1 cellular context compared by ENCODE assay signal in the genomic region with DNA sequence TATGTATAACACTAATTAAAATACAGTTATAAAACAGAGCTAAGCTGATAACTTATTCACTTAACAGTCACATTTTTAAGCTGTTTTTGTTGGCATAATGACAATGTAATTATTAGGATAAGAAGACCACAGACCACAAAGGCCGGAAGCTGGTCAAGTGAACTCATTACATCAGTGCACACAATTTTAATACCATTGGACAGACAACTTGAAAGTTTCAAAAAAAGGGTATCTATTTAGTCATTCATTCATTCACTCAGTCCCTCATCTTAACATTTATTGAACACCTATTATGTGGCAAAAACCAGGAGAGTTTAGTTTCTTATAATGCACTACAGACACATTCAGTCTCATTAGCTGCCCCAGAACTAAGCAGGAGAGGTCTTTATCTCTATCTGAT.
TF ChIP-seq lines count a peak whose summit lies in the region.

No MANE protein-coding gene starts in this region.

TF ChIP-seq in GM12878, 131 proteins besides CTCF, POLR2A, EP300 and RAD21 (continues in another document):
- TF ChIP-seq IRF5 (IDR thresholded peaks at IDR 0.05; ENCODE audit: borderline replicate concordance) = no peak
- no peak for TF ChIP-seq EGR1 (IDR thresholded peaks at IDR 0.05; ENCODE audit: borderline replicate concordance in 1 of 2, low read depth in 2 of 2, low read length in 2 of 2)
- no peak for TF ChIP-seq GABPA (IDR thresholded peaks at IDR 0.05; ENCODE audit: low read depth)
- no peak for TF ChIP-seq IRF4 (IDR thresholded peaks at IDR 0.05; ENCODE audit: low read depth, low read length)
- no peak for TF ChIP-seq BMI1 (IDR thresholded peaks at IDR 0.05; ENCODE audit: borderline replicate concordance)
- no peak for TF ChIP-seq ZNF622 (IDR thresholded peaks at IDR 0.05)
- no peak for TF ChIP-seq NR2C2 (IDR thresholded peaks at IDR 0.05; ENCODE audit: borderline replicate concordance, control insufficient read depth, insufficient read length, low read depth)
- TF ChIP-seq WRNIP1 (IDR thresholded peaks at IDR 0.05; ENCODE audit: borderline replicate concordance, low read depth, low read length) = no peak
- TF ChIP-seq YBX1 (IDR thresholded peaks at IDR 0.05) = no peak
- no peak for TF ChIP-seq MEF2A (IDR thresholded peaks at IDR 0.05; ENCODE audit: insufficient read depth, low read depth, low read length)
- TF ChIP-seq, protein P1, sequence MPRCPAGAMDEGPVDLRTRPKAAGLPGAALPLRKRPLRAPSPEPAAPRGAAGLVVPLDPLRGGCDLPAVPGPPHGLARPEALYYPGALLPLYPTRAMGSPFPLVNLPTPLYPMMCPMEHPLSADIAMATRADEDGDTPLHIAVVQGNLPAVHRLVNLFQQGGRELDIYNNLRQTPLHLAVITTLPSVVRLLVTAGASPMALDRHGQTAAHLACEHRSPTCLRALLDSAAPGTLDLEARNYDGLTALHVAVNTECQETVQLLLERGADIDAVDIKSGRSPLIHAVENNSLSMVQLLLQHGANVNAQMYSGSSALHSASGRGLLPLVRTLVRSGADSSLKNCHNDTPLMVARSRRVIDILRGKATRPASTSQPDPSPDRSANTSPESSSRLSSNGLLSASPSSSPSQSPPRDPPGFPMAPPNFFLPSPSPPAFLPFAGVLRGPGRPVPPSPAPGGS (IDR thresholded peaks at IDR 0.05; ENCODE audit: borderline replicate concordance, insufficient read depth, low read depth, low read length, poor library complexity, severe bottlenecking) = no peak
- TF ChIP-seq, protein P2, sequence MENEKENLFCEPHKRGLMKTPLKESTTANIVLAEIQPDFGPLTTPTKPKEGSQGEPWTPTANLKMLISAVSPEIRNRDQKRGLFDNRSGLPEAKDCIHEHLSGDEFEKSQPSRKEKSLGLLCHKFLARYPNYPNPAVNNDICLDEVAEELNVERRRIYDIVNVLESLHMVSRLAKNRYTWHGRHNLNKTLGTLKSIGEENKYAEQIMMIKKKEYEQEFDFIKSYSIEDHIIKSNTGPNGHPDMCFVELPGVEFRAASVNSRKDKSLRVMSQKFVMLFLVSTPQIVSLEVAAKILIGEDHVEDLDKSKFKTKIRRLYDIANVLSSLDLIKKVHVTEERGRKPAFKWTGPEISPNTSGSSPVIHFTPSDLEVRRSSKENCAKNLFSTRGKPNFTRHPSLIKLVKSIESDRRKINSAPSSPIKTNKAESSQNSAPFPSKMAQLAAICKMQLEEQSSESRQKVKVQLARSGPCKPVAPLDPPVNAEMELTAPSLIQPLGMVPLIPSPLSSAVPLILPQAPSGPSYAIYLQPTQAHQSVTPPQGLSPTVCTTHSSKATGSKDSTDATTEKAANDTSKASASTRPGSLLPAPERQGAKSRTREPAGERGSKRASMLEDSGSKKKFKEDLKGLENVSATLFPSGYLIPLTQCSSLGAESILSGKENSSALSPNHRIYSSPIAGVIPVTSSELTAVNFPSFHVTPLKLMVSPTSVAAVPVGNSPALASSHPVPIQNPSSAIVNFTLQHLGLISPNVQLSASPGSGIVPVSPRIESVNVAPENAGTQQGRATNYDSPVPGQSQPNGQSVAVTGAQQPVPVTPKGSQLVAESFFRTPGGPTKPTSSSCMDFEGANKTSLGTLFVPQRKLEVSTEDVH (IDR thresholded peaks at IDR 0.05; ENCODE audit: low read depth, partially characterized antibody) = no peak
- 0 out of 2 replicates have a peak, but pooled peaks have one; percentile 37 for TF ChIP-seq CBFB (IDR thresholded peaks at IDR 0.05; ENCODE audit: low read depth)
- no peak for TF ChIP-seq TCF3 (IDR thresholded peaks at IDR 0.05; ENCODE audit: borderline replicate concordance, insufficient read depth, low read depth, low read length)
- peak; percentile 63; the same call in 1 of the 2 replicates for TF ChIP-seq MTA2 (IDR thresholded peaks at IDR 0.05; ENCODE audit: low read depth)
- TF ChIP-seq RB1 (IDR thresholded peaks at IDR 0.05; ENCODE audit: borderline replicate concordance) = no peak
- TF ChIP-seq, protein P3, sequence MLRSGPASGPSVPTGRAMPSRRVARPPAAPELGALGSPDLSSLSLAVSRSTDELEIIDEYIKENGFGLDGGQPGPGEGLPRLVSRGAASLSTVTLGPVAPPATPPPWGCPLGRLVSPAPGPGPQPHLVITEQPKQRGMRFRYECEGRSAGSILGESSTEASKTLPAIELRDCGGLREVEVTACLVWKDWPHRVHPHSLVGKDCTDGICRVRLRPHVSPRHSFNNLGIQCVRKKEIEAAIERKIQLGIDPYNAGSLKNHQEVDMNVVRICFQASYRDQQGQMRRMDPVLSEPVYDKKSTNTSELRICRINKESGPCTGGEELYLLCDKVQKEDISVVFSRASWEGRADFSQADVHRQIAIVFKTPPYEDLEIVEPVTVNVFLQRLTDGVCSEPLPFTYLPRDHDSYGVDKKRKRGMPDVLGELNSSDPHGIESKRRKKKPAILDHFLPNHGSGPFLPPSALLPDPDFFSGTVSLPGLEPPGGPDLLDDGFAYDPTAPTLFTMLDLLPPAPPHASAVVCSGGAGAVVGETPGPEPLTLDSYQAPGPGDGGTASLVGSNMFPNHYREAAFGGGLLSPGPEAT (IDR thresholded peaks at IDR 0.05; ENCODE audit: low read depth) = no peak
- TF ChIP-seq SMAD1 (IDR thresholded peaks at IDR 0.05; ENCODE audit: low read depth, partially characterized antibody) = no peak
- TF ChIP-seq RCOR1 (conservative IDR thresholded peaks at IDR 0.05; ENCODE audit: low read depth, low read length) = no peak
- TF ChIP-seq, protein P4, sequence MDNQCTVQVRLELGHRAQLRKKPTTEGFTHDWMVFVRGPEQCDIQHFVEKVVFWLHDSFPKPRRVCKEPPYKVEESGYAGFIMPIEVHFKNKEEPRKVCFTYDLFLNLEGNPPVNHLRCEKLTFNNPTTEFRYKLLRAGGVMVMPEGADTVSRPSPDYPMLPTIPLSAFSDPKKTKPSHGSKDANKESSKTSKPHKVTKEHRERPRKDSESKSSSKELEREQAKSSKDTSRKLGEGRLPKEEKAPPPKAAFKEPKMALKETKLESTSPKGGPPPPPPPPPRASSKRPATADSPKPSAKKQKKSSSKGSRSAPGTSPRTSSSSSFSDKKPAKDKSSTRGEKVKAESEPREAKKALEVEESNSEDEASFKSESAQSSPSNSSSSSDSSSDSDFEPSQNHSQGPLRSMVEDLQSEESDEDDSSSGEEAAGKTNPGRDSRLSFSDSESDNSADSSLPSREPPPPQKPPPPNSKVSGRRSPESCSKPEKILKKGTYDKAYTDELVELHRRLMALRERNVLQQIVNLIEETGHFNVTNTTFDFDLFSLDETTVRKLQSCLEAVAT (IDR thresholded peaks at IDR 0.05) = no peak
- peak; percentile 97 for TF ChIP-seq RUNX3 (IDR thresholded peaks at IDR 0.05; ENCODE audit: low read length)
- TF ChIP-seq KDM1A (IDR thresholded peaks at IDR 0.05; ENCODE audit: borderline replicate concordance) = no peak
- no peak for TF ChIP-seq E2F4 (IDR thresholded peaks at IDR 0.05; ENCODE audit: low read depth, low read length)
- TF ChIP-seq KLF5 (IDR thresholded peaks at IDR 0.05; ENCODE audit: partially characterized antibody) = no peak
- no peak for TF ChIP-seq SIX5 (IDR thresholded peaks at IDR 0.05; ENCODE audit: low read depth, low read length, severe bottlenecking)
- TF ChIP-seq SREBF2 (IDR thresholded peaks at IDR 0.05; ENCODE audit: low read length) = no peak
- TF ChIP-seq BCL11A (IDR thresholded peaks at IDR 0.05; ENCODE audit: low read depth, low read length) = peak; percentile 43; the same call in 1 of the 2 replicates
- TF ChIP-seq, protein P5, sequence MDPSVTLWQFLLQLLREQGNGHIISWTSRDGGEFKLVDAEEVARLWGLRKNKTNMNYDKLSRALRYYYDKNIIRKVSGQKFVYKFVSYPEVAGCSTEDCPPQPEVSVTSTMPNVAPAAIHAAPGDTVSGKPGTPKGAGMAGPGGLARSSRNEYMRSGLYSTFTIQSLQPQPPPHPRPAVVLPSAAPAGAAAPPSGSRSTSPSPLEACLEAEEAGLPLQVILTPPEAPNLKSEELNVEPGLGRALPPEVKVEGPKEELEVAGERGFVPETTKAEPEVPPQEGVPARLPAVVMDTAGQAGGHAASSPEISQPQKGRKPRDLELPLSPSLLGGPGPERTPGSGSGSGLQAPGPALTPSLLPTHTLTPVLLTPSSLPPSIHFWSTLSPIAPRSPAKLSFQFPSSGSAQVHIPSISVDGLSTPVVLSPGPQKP (IDR thresholded peaks at IDR 0.05; ENCODE audit: low read depth, low read length) = no peak
- TF ChIP-seq ATF7 (IDR thresholded peaks at IDR 0.05; ENCODE audit: low read depth) = peak; percentile 77
- no peak for TF ChIP-seq POLR2AphosphoS2 (IDR thresholded peaks at IDR 0.05; ENCODE audit: low read depth, low read length)
- TF ChIP-seq ZZZ3 (IDR thresholded peaks at IDR 0.05; ENCODE audit: control insufficient read depth, insufficient read length, low read depth) = no peak
- no peak for TF ChIP-seq ZNF207 (IDR thresholded peaks at IDR 0.05; ENCODE audit: borderline replicate concordance)
- TF ChIP-seq FOXM1 (IDR thresholded peaks at IDR 0.05; ENCODE audit: low read depth, low read length) = no peak; the same call in 1 of the 2 replicates
- no peak for TF ChIP-seq PRDM15 (CRISPR knock-in tag; IDR thresholded peaks at IDR 0.05)
- no peak for TF ChIP-seq SMC3 (IDR thresholded peaks at IDR 0.05; ENCODE audit: borderline replicate concordance, low read length)
- TF ChIP-seq MYC (IDR thresholded peaks at IDR 0.05; ENCODE audit: insufficient read depth, insufficient read length, insufficient replicate concordance, low read length, severe bottlenecking) = no peak
- no peak for TF ChIP-seq PML (IDR thresholded peaks at IDR 0.05; ENCODE audit: low read length)
- no peak for TF ChIP-seq SP1 (IDR thresholded peaks at IDR 0.05; ENCODE audit: low read depth, low read length)
- no peak for TF ChIP-seq PAX5 (IDR thresholded peaks at IDR 0.05; ENCODE audit: borderline replicate concordance, low read depth, low read length)
- TF ChIP-seq, protein P6, sequence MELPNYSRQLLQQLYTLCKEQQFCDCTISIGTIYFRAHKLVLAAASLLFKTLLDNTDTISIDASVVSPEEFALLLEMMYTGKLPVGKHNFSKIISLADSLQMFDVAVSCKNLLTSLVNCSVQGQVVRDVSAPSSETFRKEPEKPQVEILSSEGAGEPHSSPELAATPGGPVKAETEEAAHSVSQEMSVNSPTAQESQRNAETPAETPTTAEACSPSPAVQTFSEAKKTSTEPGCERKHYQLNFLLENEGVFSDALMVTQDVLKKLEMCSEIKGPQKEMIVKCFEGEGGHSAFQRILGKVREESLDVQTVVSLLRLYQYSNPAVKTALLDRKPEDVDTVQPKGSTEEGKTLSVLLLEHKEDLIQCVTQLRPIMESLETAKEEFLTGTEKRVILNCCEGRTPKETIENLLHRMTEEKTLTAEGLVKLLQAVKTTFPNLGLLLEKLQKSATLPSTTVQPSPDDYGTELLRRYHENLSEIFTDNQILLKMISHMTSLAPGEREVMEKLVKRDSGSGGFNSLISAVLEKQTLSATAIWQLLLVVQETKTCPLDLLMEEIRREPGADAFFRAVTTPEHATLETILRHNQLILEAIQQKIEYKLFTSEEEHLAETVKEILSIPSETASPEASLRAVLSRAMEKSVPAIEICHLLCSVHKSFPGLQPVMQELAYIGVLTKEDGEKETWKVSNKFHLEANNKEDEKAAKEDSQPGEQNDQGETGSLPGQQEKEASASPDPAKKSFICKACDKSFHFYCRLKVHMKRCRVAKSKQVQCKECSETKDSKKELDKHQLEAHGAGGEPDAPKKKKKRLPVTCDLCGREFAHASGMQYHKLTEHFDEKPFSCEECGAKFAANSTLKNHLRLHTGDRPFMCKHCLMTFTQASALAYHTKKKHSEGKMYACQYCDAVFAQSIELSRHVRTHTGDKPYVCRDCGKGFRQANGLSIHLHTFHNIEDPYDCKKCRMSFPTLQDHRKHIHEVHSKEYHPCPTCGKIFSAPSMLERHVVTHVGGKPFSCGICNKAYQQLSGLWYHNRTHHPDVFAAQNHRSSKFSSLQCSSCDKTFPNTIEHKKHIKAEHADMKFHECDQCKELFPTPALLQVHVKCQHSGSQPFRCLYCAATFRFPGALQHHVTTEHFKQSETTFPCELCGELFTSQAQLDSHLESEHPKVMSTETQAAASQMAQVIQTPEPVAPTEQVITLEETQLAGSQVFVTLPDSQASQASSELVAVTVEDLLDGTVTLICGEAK (IDR thresholded peaks at IDR 0.05; ENCODE audit: borderline replicate concordance) = no peak
- peak; percentile 38; the same call in 1 of the 2 replicates for TF ChIP-seq CREM (IDR thresholded peaks at IDR 0.05; ENCODE audit: low read depth)
